Comparison of ENCODE assay signal across 1 cellular context in the genomic region with DNA sequence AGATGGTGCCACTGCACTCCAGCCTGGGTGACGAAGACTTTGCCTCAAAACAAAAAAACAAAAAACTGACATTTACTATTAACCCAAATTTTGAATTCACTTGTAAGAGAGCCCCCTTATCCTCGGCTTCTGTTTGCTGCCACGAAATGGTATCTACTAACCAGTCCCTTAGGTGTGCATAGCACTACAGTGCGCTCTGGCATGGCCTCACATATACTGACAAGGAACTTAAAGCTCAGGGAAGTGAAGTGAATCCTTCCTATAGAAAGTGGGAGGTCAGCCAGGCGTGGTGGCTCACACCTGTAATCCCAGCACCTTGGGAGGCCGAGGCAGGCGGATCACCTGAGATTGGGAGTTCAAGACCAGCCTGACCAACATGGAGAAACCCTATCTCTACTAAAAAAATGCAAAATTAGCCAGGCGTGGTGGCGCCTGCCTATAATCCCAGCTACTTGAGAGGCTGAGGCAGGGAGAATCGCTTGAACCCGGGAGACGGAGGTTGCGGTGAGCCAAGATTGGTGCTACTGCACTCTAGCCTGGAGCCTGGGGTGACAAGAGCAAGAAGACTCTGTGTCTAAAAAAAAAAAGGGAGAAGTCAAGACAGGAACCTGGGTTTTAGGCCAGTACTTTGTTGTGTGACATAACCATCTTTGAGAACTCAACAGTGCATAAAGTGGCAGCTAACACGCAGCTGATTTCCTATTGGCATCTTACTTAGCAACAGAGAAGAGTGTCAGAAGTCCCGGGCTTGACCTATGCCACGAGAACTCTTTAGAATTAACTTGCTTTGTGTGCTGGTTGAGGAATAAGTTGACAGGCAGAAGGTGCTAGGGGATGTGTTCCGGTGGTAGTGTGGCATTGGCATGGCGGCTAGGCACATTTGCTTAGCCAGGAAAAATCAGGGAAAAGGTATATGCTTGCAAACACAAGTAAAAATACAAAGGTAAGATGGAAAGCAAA.
TF ChIP-seq lines count a peak whose summit lies in the region.

No MANE protein-coding gene starts in this region.

TF ChIP-seq in WTC11, 78 proteins besides CTCF, POLR2A, EP300 and RAD21 (continued from another document):
- TF ChIP-seq, protein P1, sequence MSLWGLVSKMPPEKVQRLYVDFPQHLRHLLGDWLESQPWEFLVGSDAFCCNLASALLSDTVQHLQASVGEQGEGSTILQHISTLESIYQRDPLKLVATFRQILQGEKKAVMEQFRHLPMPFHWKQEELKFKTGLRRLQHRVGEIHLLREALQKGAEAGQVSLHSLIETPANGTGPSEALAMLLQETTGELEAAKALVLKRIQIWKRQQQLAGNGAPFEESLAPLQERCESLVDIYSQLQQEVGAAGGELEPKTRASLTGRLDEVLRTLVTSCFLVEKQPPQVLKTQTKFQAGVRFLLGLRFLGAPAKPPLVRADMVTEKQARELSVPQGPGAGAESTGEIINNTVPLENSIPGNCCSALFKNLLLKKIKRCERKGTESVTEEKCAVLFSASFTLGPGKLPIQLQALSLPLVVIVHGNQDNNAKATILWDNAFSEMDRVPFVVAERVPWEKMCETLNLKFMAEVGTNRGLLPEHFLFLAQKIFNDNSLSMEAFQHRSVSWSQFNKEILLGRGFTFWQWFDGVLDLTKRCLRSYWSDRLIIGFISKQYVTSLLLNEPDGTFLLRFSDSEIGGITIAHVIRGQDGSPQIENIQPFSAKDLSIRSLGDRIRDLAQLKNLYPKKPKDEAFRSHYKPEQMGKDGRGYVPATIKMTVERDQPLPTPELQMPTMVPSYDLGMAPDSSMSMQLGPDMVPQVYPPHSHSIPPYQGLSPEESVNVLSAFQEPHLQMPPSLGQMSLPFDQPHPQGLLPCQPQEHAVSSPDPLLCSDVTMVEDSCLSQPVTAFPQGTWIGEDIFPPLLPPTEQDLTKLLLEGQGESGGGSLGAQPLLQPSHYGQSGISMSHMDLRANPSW (CRISPR knock-in tag; conservative IDR thresholded peaks at IDR 0.05; ENCODE audit: low read depth) = no peak
- no peak for TF ChIP-seq NFATC4 (CRISPR knock-in tag; IDR thresholded peaks at IDR 0.05)
- TF ChIP-seq, protein P2, sequence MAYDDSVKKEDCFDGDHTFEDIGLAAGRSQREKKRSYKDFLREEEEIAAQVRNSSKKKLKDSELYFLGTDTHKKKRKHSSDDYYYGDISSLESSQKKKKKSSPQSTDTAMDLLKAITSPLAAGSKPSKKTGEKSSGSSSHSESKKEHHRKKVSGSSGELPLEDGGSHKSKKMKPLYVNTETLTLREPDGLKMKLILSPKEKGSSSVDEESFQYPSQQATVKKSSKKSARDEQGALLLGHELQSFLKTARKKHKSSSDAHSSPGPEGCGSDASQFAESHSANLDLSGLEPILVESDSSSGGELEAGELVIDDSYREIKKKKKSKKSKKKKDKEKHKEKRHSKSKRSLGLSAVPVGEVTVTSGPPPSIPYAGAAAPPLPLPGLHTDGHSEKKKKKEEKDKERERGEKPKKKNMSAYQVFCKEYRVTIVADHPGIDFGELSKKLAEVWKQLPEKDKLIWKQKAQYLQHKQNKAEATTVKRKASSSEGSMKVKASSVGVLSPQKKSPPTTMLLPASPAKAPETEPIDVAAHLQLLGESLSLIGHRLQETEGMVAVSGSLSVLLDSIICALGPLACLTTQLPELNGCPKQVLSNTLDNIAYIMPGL (CRISPR knock-in tag; IDR thresholded peaks at IDR 0.05) = no peak
- TF ChIP-seq JUN (CRISPR knock-in tag; IDR thresholded peaks at IDR 0.05) = no peak
- no peak for TF ChIP-seq RORB (CRISPR knock-in tag; IDR thresholded peaks at IDR 0.05)
